Comparison of ENCODE assay signal across 18 cellular contexts in the genomic region with DNA sequence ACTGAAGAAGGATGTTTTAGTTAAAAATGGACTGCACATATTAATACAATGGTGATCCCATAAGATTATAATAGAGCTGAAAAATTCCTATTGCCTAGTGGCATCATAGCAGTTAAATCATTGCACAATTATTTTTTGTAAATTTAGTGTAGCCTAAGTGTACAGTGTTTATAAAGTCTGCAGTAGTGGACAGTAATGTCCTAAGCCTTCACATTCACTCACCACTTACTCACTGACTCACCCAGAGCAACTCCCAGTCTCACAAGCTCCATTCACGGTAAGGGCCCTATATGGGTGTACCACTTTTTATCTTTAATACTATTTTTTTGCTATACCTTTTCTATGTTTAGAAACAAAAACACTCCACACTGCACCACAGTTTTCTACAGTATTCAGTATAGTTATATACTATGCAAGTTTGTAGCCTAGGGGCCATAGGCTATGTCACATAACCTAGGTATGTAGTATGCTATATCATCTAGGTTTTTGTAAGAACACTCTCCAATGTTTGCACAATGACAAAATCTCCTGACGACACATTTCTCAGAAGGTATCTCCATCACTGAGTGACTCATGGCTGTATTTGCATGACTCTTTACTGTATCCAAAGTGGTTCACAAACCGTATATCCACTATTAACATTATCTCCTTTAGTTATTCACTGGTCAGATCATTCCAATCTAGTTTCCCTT.
DNase-seq lines count a peak whose midpoint lies in the region; ATAC-seq, FAIRE-seq and TF ChIP-seq lines count a peak whose summit lies in the region.
"Had no signal": no experiment of that assay in that cellular context is flagged by ENCODE, and none has a peak within 500 bp of the region (broad histone marks: within the 10 kb centered on the region; RNA-seq: fewer than 3 reads in every experiment).

No MANE protein-coding gene starts in this region.

- H3K36me3 Mint-ChIP-seq in naive thymus-derived CD8-positive, alpha-beta T cell = no peaks in the 10 kb centered on the region
- H3K36me3 Mint-ChIP-seq: memory B cell had no signal

- H3K23ac ChIP-seq in IMR-90 (ENCODE audit: low read depth, low read length) = no peak overlapping the region

- no peaks in the 10 kb centered on the region for H3K27me3 ChIP-seq in IMR-90 (ENCODE audit: control insufficient read depth, insufficient read depth, low read length)
- H3K27me3 ChIP-seq in K562 (ENCODE audit: control insufficient read depth in 2 of 2, insufficient read depth in 2 of 2, low read length in 2 of 2) = no peaks in the 10 kb centered on the region
- no peaks in the 10 kb centered on the region for H3K27me3 ChIP-seq in lung (ENCODE audit: control insufficient read depth, insufficient read depth)
- H3K27me3 ChIP-seq: ascending aorta, vagina had no signal

- no peak overlapping the region for H3K4me3 ChIP-seq in IMR-90 (ENCODE audit: insufficient read depth, low read depth, low read length)
- no peak overlapping the region for H3K4me3 ChIP-seq in K562
- H3K4me3 ChIP-seq in lung = no peak overlapping the region
- H3K4me3 ChIP-seq: ascending aorta, GM23338, vagina had no signal

- H2BK15ac ChIP-seq in IMR-90 (ENCODE audit: low read depth, low read length) = no peak overlapping the region

- H3K18ac ChIP-seq in IMR-90 (ENCODE audit: low read depth, low read length) = no peak overlapping the region

- no peak overlapping the region for H2AK9ac ChIP-seq in IMR-90 (replicated peaks; ENCODE audit: low read depth, low read length, poor library complexity)

- TF ChIP-seq RAD21 in IMR-90 (IDR thresholded peaks at IDR 0.05; ENCODE audit: low read length) (no peak), K562 (CRISPR knock-in tag; conservative IDR thresholded peaks at IDR 0.05 in 1 of 2, IDR thresholded peaks at IDR 0.05 in 1 of 2) (no peak)

- H3K4ac ChIP-seq in IMR-90 (ENCODE audit: low read depth, low read length) = no peak overlapping the region

- H3K27ac ChIP-seq in IMR-90 (ENCODE audit: insufficient read depth, low read length) = no peak overlapping the region
- no peak overlapping the region for H3K27ac ChIP-seq in K562 (ENCODE audit: extremely low read depth, low read depth, low read length)
- H3K27ac ChIP-seq in lung (ENCODE audit: low read depth in 1 of 2, low read length in 1 of 2) = no peak overlapping the region
- H3K27ac ChIP-seq: ascending aorta, vagina had no signal

- H3K9me3 ChIP-seq in IMR-90 (ENCODE audit: control insufficient read depth, insufficient read depth, low read length) (no peaks in the 10 kb centered on the region), K562 (replicated peaks; ENCODE audit: control insufficient read depth, insufficient read depth, low read depth, low read length) (no peaks in the 10 kb centered on the region), lung (ENCODE audit: control insufficient read depth in 2 of 2, insufficient read depth in 1 of 2, low read length in 1 of 2) (peaks cover 0 to 2% of the 10 kb centered on the region in 2 donors)
- H3K9me3 ChIP-seq: ascending aorta, BE2C, vagina had no signal

- POLR2A ChIA-PET in IMR-90 (lab: Charles Lee; ENCODE audit: unreplicated experiment) = no interaction called here
- POLR2A ChIA-PET in K562 (lab: Yijun Ruan, JAX) = no interaction called here
- POLR2A ChIA-PET in naive thymus-derived CD8-positive, alpha-beta T cell (lab: Charles Lee) = no interaction called here

- H4K20me1 ChIP-seq in IMR-90 (ENCODE audit: insufficient read depth, low read length) (no peaks in the 10 kb centered on the region), K562 (replicated peaks; ENCODE audit: control insufficient read depth, insufficient read depth, low read length) (no peaks in the 10 kb centered on the region)

- no peaks in the 10 kb centered on the region for H3K79me1 ChIP-seq in IMR-90 (ENCODE audit: low read depth in 1 of 2, low read length in 2 of 2)

- peaks cover 7 to 19% (median 11%) of the 10 kb centered on the region in 4 donors for H3K4me1 Mint-ChIP-seq in naive thymus-derived CD8-positive, alpha-beta T cell
- H3K4me1 Mint-ChIP-seq: GM23338, memory B cell had no signal

- H3K27me3 Mint-ChIP-seq in naive thymus-derived CD8-positive, alpha-beta T cell = no peaks in the 10 kb centered on the region
- H3K27me3 Mint-ChIP-seq: memory B cell; stimulated activated naive CD8-positive, alpha-beta T cell treated with anti-CD3 and anti-CD28 coated beads, Interleukin-15, Interleukin-2, amounts not matched to agents 100 ng/mL and 50 ng/mL, for 24 hours had no signal

- WGBS in IMR-90 (ENCODE audit: extremely low coverage in 2 of 2, insufficient read length in 1 of 2), 2 experiments = 0% methylated on average over 2 of the region's 3 CpGs; no CpG with 5 or more reads in 1 of the 2 experiments
- WGBS in K562 (ENCODE audit: insufficient coverage, low coverage, missing lambda C conversion rate) = 5% methylated on average over 2 of the region's 3 CpGs
- 71 to 72% methylated on average over 3 of the region's 3 CpGs for WGBS in lung, 2 donors

- no peak overlapping the region for H3K56ac ChIP-seq in IMR-90 (ENCODE audit: extremely low read depth, insufficient read depth, low read length)

- H3K9me1 ChIP-seq in IMR-90 (ENCODE audit: insufficient read depth, low read length) (no peaks in the 10 kb centered on the region), K562 (ENCODE audit: control insufficient read depth, insufficient read depth, low read length) (no peaks in the 10 kb centered on the region)

- no peaks in the 10 kb centered on the region for H3K79me2 ChIP-seq in K562 (ENCODE audit: control insufficient read depth, insufficient read depth, low read length)

- TF ChIP-seq CTCF in IMR-90 (conservative IDR thresholded peaks at IDR 0.05; ENCODE audit: low read depth, low read length) (no peak), K562 (IDR thresholded peaks at IDR 0.05 in 2 of 3, conservative IDR thresholded peaks at IDR 0.05 in 1 of 3; ENCODE audit: insufficient read depth in 2 of 3, low read depth in 1 of 3, low read length in 3 of 3) (no peak), lung (IDR thresholded peaks at IDR 0.05; ENCODE audit: control extremely low read depth, extremely low read depth) (no peak)

- no peak for FAIRE-seq in K562 (lab: Jason Lieb, UNC)
- FAIRE-seq: HepG2 had no signal

- in situ Hi-C loops in IMR-90 (cut with MboI; ENCODE audit: low sequenced_read_pairs) (no loop called here), K562 (cut with MboI) (no loop called here)

- peaks cover 0 to 6% (median 0%) of the 10 kb centered on the region in 9 donors for H3K9me3 Mint-ChIP-seq in naive thymus-derived CD8-positive, alpha-beta T cell
- H3K9me3 Mint-ChIP-seq: GM23338 had no signal

- CTCF ChIA-PET in IMR-90 (lab: Yijun Ruan, JAX) = interaction anchor here (0.6 kb wide), 1 partner anchor 557 kb away, joined by 3 read pairs; no protein-coding TSS in a partner anchor
- CTCF ChIA-PET in K562 (lab: Yijun Ruan, JAX; ENCODE audit: low intra/inter-chr PET ratio) = no interaction called here

- dilution Hi-C loops in IMR-90 (cut with HindIII; ENCODE audit: low sequenced_read_pairs, unreplicated experiment) = no loop called here

- intact Hi-C loops in IMR-90 (cut with micrococcal nuclease) = no loop called here
- intact Hi-C loops in K562 (cut with micrococcal nuclease) = no loop called here

- no peak overlapping the region for H4K91ac ChIP-seq in IMR-90 (ENCODE audit: insufficient read depth, low read depth, low read length)

- no peak overlapping the region for H3K27ac Mint-ChIP-seq in naive thymus-derived CD8-positive, alpha-beta T cell
- H3K27ac Mint-ChIP-seq: GM23338; memory B cell; stimulated activated naive CD8-positive, alpha-beta T cell treated with anti-CD3 and anti-CD28 coated beads, Interleukin-15, Interleukin-2, amounts not matched to agents 100 ng/mL and 50 ng/mL, for 24 hours had no signal

- H3K4me1 ChIP-seq in IMR-90 (ENCODE audit: control insufficient read depth, insufficient read depth, low read length) (peaks cover 3% of the 10 kb centered on the region; the same call in 1 of the 2 replicates), K562 (replicated peaks in 1 of 2; ENCODE audit: control insufficient read depth in 2 of 2, insufficient read depth in 2 of 2, low read length in 2 of 2) (no peaks in the 10 kb centered on the region), lung (ENCODE audit: control insufficient read depth in 2 of 2, insufficient read depth in 2 of 2, low read length in 2 of 2) (no peaks in the 10 kb centered on the region)
- H3K4me1 ChIP-seq: ascending aorta, BE2C, vagina had no signal

- H2AK5ac ChIP-seq in IMR-90 (ENCODE audit: low read depth, low read length) = no peak overlapping the region

- peak; percentile 66 for DNase-seq in DMS53 (lab: John Stamatoyannopoulos, UW)
- peak; percentile 82 for DNase-seq in IMR-90
- no peak for DNase-seq in K562 (ENCODE audit: extremely low read depth in 1 of 4, low spot score in 3 of 4)
- DNase-seq in lung (ENCODE audit: low spot score) = no peak
- no peak for DNase-seq in naive thymus-derived CD8-positive, alpha-beta T cell
- DNase-seq in NCI-H1092 treated with DMSO at 0.1 percent for 48 hours (lab: John Stamatoyannopoulos, UW) = no peak
- DNase-seq: activated effector memory CD4-positive, alpha-beta T cell treated with Interleukin-2 at 50 U/mL for 16 hours; BE2C; DMS 273 treated with DMSO at 0.1 percent for 48 hours; NCI-H1417 had no signal

- peak overlapping the region; percentile 79 for H2BK5ac ChIP-seq in IMR-90 (ENCODE audit: low read depth, low read length, poor library complexity, severe bottlenecking)

- no peak overlapping the region for H3K14ac ChIP-seq in IMR-90 (replicated peaks; ENCODE audit: low read depth, low read length)

- no peaks in the 10 kb centered on the region for H3K36me3 ChIP-seq in IMR-90 (ENCODE audit: control insufficient read depth, insufficient read depth, low read length)
- no peaks in the 10 kb centered on the region for H3K36me3 ChIP-seq in K562 (ENCODE audit: control insufficient read depth, insufficient read depth, low read length)
- no peaks in the 10 kb centered on the region for H3K36me3 ChIP-seq in lung (ENCODE audit: control insufficient read depth in 2 of 2, insufficient read depth in 2 of 2, low read length in 2 of 2)
- H3K36me3 ChIP-seq: ascending aorta, BE2C, vagina had no signal

- H3K4me3 Mint-ChIP-seq in naive thymus-derived CD8-positive, alpha-beta T cell = no peak overlapping the region
- H3K4me3 Mint-ChIP-seq: GM23338; memory B cell; stimulated activated naive CD8-positive, alpha-beta T cell treated with anti-CD3 and anti-CD28 coated beads, Interleukin-15, Interleukin-2, amounts not matched to agents 100 ng/mL and 50 ng/mL, for 24 hours had no signal

- ATAC-seq in IMR-90 (ENCODE audit: low read depth) (peak; percentile 97), K562 (no peak), lung (ENCODE audit: insufficient read depth, low FRiP score) (peak; percentile 71), GM18861 (IDR thresholded peaks at IDR 0.05; ENCODE audit: unreplicated experiment) (no peak), GM18858 (IDR thresholded peaks at IDR 0.05; ENCODE audit: unreplicated experiment) (no peak)
- no peak for ATAC-seq in naive thymus-derived CD8-positive, alpha-beta T cell
- ATAC-seq: GM23338, HepG2 had no signal

- H3K9ac ChIP-seq in IMR-90 (ENCODE audit: low read depth, low read length) (no peak overlapping the region), K562 (ENCODE audit: insufficient read depth in 1 of 2, low read depth in 2 of 2, low read length in 2 of 2) (no peak overlapping the region)

- no peak overlapping the region for H2BK20ac ChIP-seq in IMR-90 (ENCODE audit: low read depth, low read length)

- no peak overlapping the region for H2BK120ac ChIP-seq in IMR-90 (ENCODE audit: low read depth, low read length)

- H4K8ac ChIP-seq in IMR-90 (ENCODE audit: low read depth in 2 of 2, low read length in 2 of 2) = no peak overlapping the region

- no peak for TF ChIP-seq EP300 in K562 (IDR thresholded peaks at IDR 0.05; ENCODE audit: low read length)

- no TSS peak for BruUV-seq in IMR-90 (replicated peaks; lab: Mats Ljungman, UMichigan)
- BruUV-seq in K562 (replicated peaks; lab: Mats Ljungman, UMichigan) = no TSS peak

- no peak overlapping the region for H4K5ac ChIP-seq in IMR-90 (ENCODE audit: low read depth, low read length)

- H3K4me2 ChIP-seq in IMR-90 (ENCODE audit: low read depth, low read length) (no peak overlapping the region), K562 (ENCODE audit: insufficient read depth, low read length) (no peak overlapping the region)
- H3K4me2 ChIP-seq: GM23338 had no signal

- no peak for TF ChIP-seq POLR2A in IMR-90 (IDR thresholded peaks at IDR 0.05; ENCODE audit: low read depth, low read length)
- TF ChIP-seq POLR2A in K562 (conservative IDR thresholded peaks at IDR 0.05) = no peak

- H2AFZ ChIP-seq in IMR-90 (replicated peaks; ENCODE audit: low read length, poor library complexity) (no peak overlapping the region), K562 (ENCODE audit: low read depth, low read length) (no peak overlapping the region)

Comparison
In these comparisons a context has a peak if more than half of its experiments do, and no peak if none do; other contexts are left out.
1. DNase-seq: peak in DMS53 (single experiment) and IMR-90 (single experiment); none in K562 (0 of 4), lung (single experiment), naive thymus-derived CD8-positive, alpha-beta T cell (0 of 10) and NCI-H1092 treated with DMSO at 0.1 percent for 48 hours (single experiment).
2. ATAC-seq: peak in IMR-90 (single experiment) and lung (single experiment); none in K562 (single experiment), GM18861 (single experiment), naive thymus-derived CD8-positive, alpha-beta T cell (0 of 2) and GM18858 (single experiment).